Comparison of ENCODE assay signal across 8 cellular contexts in the genomic region with DNA sequence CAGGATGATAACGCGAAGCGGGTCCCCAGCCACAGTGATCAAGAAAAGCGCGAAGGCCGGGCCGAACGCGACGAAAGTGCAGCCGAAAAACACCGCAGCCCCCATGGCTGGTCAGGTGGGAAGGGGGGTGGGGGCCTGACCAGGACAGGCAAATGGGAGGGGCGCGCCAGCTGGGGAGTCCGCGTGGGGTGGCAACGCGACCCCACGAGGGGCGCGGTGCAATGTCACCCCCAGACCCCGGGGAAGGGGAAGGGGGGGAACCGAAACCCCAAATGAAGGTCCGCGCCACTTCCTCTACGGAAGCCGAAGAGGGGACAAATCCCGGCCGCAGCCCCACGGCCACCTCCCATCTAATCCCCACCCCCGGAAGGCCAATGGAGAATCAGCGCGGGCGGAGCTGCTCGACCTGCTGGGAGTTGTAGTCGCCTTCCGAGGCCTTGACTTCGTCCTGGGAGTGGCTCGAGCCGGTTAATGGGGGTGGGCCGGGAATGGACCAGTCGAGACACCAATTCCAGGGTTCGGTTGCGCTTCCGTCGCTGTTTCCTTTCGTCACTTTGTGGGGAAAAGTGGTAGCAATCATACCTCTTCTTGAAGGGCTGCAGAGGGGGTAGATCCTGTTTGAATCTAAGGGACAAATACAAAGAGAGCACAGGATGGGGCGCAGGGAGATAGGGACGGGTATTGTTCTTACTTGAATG. TPM values are rescaled to one million over a fixed set of nuclear protein-coding genes. Genes with fewer than 3 reads are reported as not detected.
DNase-seq lines count a peak whose midpoint lies in the region; ATAC-seq, FAIRE-seq and TF ChIP-seq lines count a peak whose summit lies in the region.

A gene (minus strand): TSS at position 311 of the 698 bp plus-strand sequence. CDS start 206 bp downstream, at position 105.

- H3K27ac ChIP-seq in right atrium auricular region: peak within 1 kb of the TSS; percentile 97 to 99

- peaks cover 0 to 45% of the 10 kb centered on the region in 2 donors for H3K4me1 ChIP-seq in right atrium auricular region

- ATAC-seq in HG02973 (IDR thresholded peaks at IDR 0.05; ENCODE audit: unreplicated experiment): peak; percentile 62

- H3K4me1 Mint-ChIP-seq in T-helper 2 cell treated with Interferon-gamma antibody and Interleukin-4, amounts not matched to agents 5 μg/mL and 100 μg/mL, for 36 hours (ENCODE audit: low read depth): peaks cover 16% of the 10 kb centered on the region

- H3K27ac Mint-ChIP-seq in T-helper 2 cell treated with Interferon-gamma antibody and Interleukin-4, amounts not matched to agents 5 μg/mL and 100 μg/mL, for 36 hours: peak within 1 kb of the TSS; percentile 95

- H3K4me3 Mint-ChIP-seq in T-helper 2 cell treated with Interferon-gamma antibody and Interleukin-4, amounts not matched to agents 5 μg/mL and 100 μg/mL, for 36 hours: peak within 1 kb of the TSS; percentile 90

- peaks cover 38% of the 10 kb centered on the region for H3K36me3 Mint-ChIP-seq in T-helper 2 cell treated with Interferon-gamma antibody and Interleukin-4, amounts not matched to agents 5 μg/mL and 100 μg/mL, for 36 hours (ENCODE audit: low read depth)

- no peaks in the 10 kb centered on the region for H3K9me3 Mint-ChIP-seq in T-helper 2 cell treated with Interferon-gamma antibody and Interleukin-4, amounts not matched to agents 5 μg/mL and 100 μg/mL, for 36 hours

- FAIRE-seq in GM18507 (lab: Jason Lieb, UNC) (peak; percentile 93), urothelium cell line (lab: Jason Lieb, UNC) (peak; percentile 9)

- no peaks in the 10 kb centered on the region for H3K9me3 ChIP-seq in right atrium auricular region

- H3K36me3 ChIP-seq in right atrium auricular region: peaks cover 35% of the 10 kb centered on the region

- DNase-seq in GM18507 (ENCODE audit: extremely low spot score, insufficient read length, low read depth): peak; percentile 95
- peak; percentile 94 for DNase-seq in NCI-H2029 (lab: John Stamatoyannopoulos, UW)
- DNase-seq in T-helper 2 cell treated with Interferon-gamma antibody and Interleukin-4, amounts not matched to agents 5 μg/mL and 100 μg/mL, for 36 hours (ENCODE audit: low spot score): peak; percentile 94
- DNase-seq in anterior cingulate cortex (lab: John Stamatoyannopoulos, UW): peak; percentile 58 to 99 (median 96)
- peak; percentile 98 for DNase-seq in right atrium auricular region (ENCODE audit: low spot score)
- peak; percentile 93 for DNase-seq in pulmonary artery endothelial cell (ENCODE audit: low read depth, low spot score)
- DNase-seq in urothelium cell line (ENCODE audit: low spot score): peak; percentile 98

- no peak for TF ChIP-seq CTCF in right atrium auricular region (IDR thresholded peaks at IDR 0.05)

- no peaks in the 10 kb centered on the region for H3K27me3 ChIP-seq in right atrium auricular region

- H3K4me3 ChIP-seq in right atrium auricular region: peak within 1 kb of the TSS; percentile 98

- H3K27me3 Mint-ChIP-seq in T-helper 2 cell treated with Interferon-gamma antibody and Interleukin-4, amounts not matched to agents 5 μg/mL and 100 μg/mL, for 36 hours (ENCODE audit: low read depth): peaks cover 2% of the 10 kb centered on the region

RNA-seq across cellular contexts. Expression of the gene that starts here (rescaled TPM):
- total RNA-seq in right atrium auricular region (10 to 100 TPM; 60.6 to 64.9 TPM), pulmonary artery endothelial cell (162 and 165 TPM in 2 replicates)

Comparison
In these comparisons a context has a peak if more than half of its experiments do, and no peak if none do; other contexts are left out.
1. Peak in every context shown above with its lines: DNase-seq, ATAC-seq, H3K4me3 ChIP-seq and H3K27ac ChIP-seq.